Comparison of ENCODE assay signal across 1 cellular context in genomic region chr18:79987566-79987965, GRCh38.
TF ChIP-seq lines count a peak whose summit lies in the region.

No MANE protein-coding gene starts in this region.

TF ChIP-seq in endothelial cell of umbilical vein, 7 proteins besides CTCF, POLR2A, EP300 and RAD21:
- TF ChIP-seq JUN (IDR thresholded peaks at IDR 0.05; ENCODE audit: borderline replicate concordance, insufficient read depth, insufficient read length, low read depth) (no peak), MYC (IDR thresholded peaks at IDR 0.05; ENCODE audit: low read depth, low read length) (no peak), MAX (IDR thresholded peaks at IDR 0.05; ENCODE audit: insufficient read depth, insufficient read length) (no peak), POLR2AphosphoS5 (IDR thresholded peaks at IDR 0.05; ENCODE audit: insufficient read depth, low read depth, low read length) (no peak), GATA2 (IDR thresholded peaks at IDR 0.05; ENCODE audit: insufficient read depth, insufficient read length, low read depth, low read length) (no peak), FOS (IDR thresholded peaks at IDR 0.05; ENCODE audit: borderline replicate concordance, insufficient read depth, low read length) (peak; percentile 19), EZH2 (IDR thresholded peaks at IDR 0.05; ENCODE audit: borderline replicate concordance, low read depth, low read length, severe bottlenecking) (no peak)
